ENCODE assay signal across 1 cellular context in genomic region chr19:44897835-44898234, GRCh38.
TF ChIP-seq lines count a peak whose summit lies in the region.

No MANE protein-coding gene starts in this region.

TF ChIP-seq in H1, 55 proteins besides CTCF, POLR2A, EP300 and RAD21:
- TF ChIP-seq JUN (IDR thresholded peaks at IDR 0.05; ENCODE audit: low read depth, low read length) (no peak), POLR2AphosphoS5 (IDR thresholded peaks at IDR 0.05; ENCODE audit: low read depth, low read length) (peak; percentile 61; the same call in 1 of the 2 replicates), TBP (IDR thresholded peaks at IDR 0.05; ENCODE audit: low read depth, low read length) (no peak), SIRT6 (IDR thresholded peaks at IDR 0.05; ENCODE audit: low read length) (no peak), CBX8 (IDR thresholded peaks at IDR 0.05; ENCODE audit: borderline replicate concordance, low read depth, low read length) (no peak), SP4 (IDR thresholded peaks at IDR 0.05; ENCODE audit: low read length) (no peak), E2F6 (IDR thresholded peaks at IDR 0.05) (no peak)
- TF ChIP-seq, protein P1, sequence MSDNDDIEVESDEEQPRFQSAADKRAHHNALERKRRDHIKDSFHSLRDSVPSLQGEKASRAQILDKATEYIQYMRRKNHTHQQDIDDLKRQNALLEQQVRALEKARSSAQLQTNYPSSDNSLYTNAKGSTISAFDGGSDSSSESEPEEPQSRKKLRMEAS (IDR thresholded peaks at IDR 0.05) = no peak
